23 cellular contexts compared by ENCODE assay signal in genomic region chr1:40454873-40455272, GRCh38.
"Had no signal": no experiment of that assay in that cellular context is flagged by ENCODE, and none has a peak within 500 bp of the region (broad histone marks: within the 10 kb centered on the region; RNA-seq: fewer than 3 reads in every experiment).

No MANE protein-coding gene starts in this region.

- H3K4me3 Mint-ChIP-seq: activated naive CD4-positive, alpha-beta T cell treated with anti-CD3 and anti-CD28 coated beads, Interleukin-2, amount 10 ng/mL, durations not matched to agents 7 days and 5 days; activated T-cell treated with anti-CD3 and anti-CD28 coated beads, Interleukin-2, amount 50 U/mL, for 4 hours; T-helper 1 cell treated with Interleukin-12 subunit alpha and Interleukin-12 subunit beta and Interleukin-4 antibody, amounts not matched to agents 30 μg/mL and 1 μg/mL, for 36 hours; T-helper 2 cell treated with Interferon-gamma antibody and Interleukin-4, amounts not matched to agents 5 μg/mL and 100 μg/mL, for 36 hours had no signal

- H3K27ac Mint-ChIP-seq: activated naive CD4-positive, alpha-beta T cell treated with anti-CD3 and anti-CD28 coated beads, Interleukin-2, amount 10 ng/mL, durations not matched to agents 7 days and 5 days; T-helper 1 cell treated with Interleukin-12 subunit alpha and Interleukin-12 subunit beta and Interleukin-4 antibody, amounts not matched to agents 30 μg/mL and 1 μg/mL, for 36 hours; T-helper 2 cell treated with Interferon-gamma antibody and Interleukin-4, amounts not matched to agents 5 μg/mL and 100 μg/mL, for 36 hours had no signal

- DNase-seq: activated CD8-positive, alpha-beta memory T cell treated with anti-CD3 and anti-CD28 coated beads, Interleukin-2, amount 50 U/mL, for 4 hours; activated effector memory CD4-positive, alpha-beta T cell treated with anti-CD3 and anti-CD28 coated beads, Interleukin-2, amount 50 U/mL, for 16 hours; activated naive CD4-positive, alpha-beta T cell treated with anti-CD3 and anti-CD28 coated beads, Interleukin-2, amount 10 ng/mL, durations not matched to agents 7 days and 5 days; activated T-cell treated with anti-CD3 and anti-CD28 coated beads for 4 hours; activated T-cell treated with anti-CD3 and anti-CD28 coated beads, Interleukin-2, amount 50 U/mL, for 4 hours; amniotic stem cell; aorta; brain microvascular endothelial cell; central memory CD4-positive, alpha-beta T cell; Kasumi-1; KG1; MG63; NCI-H1092; NCI-H1436 treated with DMSO at 0.1 percent for 48 hours; NCI-H1694 treated with DMSO at 0.1 percent for 48 hours; NCI-H2029; NCI-H345; NCI-H524 treated with DMSO at 0.1 percent for 48 hours; SHP77; SK-N-SH had no signal

- H3K27me3 Mint-ChIP-seq: activated naive CD4-positive, alpha-beta T cell treated with anti-CD3 and anti-CD28 coated beads, Interleukin-2, amount 10 ng/mL, durations not matched to agents 7 days and 5 days had no signal

- ATAC-seq: activated T-cell treated with anti-CD3 and anti-CD28 coated beads, Interleukin-2, amount 50 U/mL, for 4 hours; Panc1 had no signal
